Comparison of ENCODE assay signal across 1 cellular context in the genomic region with DNA sequence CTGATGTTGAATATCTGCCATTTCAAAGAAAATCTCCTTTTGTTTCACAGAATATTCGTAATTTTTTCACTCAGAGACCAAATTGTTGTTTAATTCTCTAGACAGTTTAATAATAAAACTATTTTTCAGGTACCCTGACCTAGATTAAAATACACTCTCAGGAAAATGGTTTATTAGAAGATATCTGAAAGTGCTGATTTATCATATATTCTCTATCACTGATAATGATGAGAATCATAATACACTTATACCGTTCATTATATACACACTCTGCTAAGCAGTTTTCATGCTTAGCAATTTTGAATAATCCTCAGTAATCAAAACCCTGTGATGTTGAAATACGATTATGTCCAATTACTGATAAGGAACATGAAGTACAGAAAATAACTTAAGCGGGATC.
TF ChIP-seq lines count a peak whose summit lies in the region.

No MANE protein-coding gene starts in this region.

TF ChIP-seq in HepG2, 621 proteins besides CTCF, POLR2A, EP300 and RAD21 (continued from another document):
- TF ChIP-seq, protein P1, sequence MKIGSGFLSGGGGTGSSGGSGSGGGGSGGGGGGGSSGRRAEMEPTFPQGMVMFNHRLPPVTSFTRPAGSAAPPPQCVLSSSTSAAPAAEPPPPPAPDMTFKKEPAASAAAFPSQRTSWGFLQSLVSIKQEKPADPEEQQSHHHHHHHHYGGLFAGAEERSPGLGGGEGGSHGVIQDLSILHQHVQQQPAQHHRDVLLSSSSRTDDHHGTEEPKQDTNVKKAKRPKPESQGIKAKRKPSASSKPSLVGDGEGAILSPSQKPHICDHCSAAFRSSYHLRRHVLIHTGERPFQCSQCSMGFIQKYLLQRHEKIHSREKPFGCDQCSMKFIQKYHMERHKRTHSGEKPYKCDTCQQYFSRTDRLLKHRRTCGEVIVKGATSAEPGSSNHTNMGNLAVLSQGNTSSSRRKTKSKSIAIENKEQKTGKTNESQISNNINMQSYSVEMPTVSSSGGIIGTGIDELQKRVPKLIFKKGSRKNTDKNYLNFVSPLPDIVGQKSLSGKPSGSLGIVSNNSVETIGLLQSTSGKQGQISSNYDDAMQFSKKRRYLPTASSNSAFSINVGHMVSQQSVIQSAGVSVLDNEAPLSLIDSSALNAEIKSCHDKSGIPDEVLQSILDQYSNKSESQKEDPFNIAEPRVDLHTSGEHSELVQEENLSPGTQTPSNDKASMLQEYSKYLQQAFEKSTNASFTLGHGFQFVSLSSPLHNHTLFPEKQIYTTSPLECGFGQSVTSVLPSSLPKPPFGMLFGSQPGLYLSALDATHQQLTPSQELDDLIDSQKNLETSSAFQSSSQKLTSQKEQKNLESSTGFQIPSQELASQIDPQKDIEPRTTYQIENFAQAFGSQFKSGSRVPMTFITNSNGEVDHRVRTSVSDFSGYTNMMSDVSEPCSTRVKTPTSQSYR (CRISPR knock-in tag; IDR thresholded peaks at IDR 0.05; ENCODE audit: borderline replicate concordance): no peak
- no peak for TF ChIP-seq ZNF772 (CRISPR knock-in tag; IDR thresholded peaks at IDR 0.05)
- TF ChIP-seq SMC3 (IDR thresholded peaks at IDR 0.05; ENCODE audit: low read length): no peak
- TF ChIP-seq, protein P2, sequence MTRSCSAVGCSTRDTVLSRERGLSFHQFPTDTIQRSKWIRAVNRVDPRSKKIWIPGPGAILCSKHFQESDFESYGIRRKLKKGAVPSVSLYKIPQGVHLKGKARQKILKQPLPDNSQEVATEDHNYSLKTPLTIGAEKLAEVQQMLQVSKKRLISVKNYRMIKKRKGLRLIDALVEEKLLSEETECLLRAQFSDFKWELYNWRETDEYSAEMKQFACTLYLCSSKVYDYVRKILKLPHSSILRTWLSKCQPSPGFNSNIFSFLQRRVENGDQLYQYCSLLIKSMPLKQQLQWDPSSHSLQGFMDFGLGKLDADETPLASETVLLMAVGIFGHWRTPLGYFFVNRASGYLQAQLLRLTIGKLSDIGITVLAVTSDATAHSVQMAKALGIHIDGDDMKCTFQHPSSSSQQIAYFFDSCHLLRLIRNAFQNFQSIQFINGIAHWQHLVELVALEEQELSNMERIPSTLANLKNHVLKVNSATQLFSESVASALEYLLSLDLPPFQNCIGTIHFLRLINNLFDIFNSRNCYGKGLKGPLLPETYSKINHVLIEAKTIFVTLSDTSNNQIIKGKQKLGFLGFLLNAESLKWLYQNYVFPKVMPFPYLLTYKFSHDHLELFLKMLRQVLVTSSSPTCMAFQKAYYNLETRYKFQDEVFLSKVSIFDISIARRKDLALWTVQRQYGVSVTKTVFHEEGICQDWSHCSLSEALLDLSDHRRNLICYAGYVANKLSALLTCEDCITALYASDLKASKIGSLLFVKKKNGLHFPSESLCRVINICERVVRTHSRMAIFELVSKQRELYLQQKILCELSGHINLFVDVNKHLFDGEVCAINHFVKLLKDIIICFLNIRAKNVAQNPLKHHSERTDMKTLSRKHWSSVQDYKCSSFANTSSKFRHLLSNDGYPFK (CRISPR knock-in tag; IDR thresholded peaks at IDR 0.05; ENCODE audit: borderline replicate concordance): no peak
- peak; percentile 60; the same call in 1 of the 2 replicates for TF ChIP-seq MAFF (IDR thresholded peaks at IDR 0.05; ENCODE audit: low read depth, low read length)
- peak; percentile 52 to 64; a peak in 3 of 4 replicates for TF ChIP-seq MAFK (conservative IDR thresholded peaks at IDR 0.05 in 1 of 2, IDR thresholded peaks at IDR 0.05 in 1 of 2; ENCODE audit: low read length in 2 of 2)
- no peak for TF ChIP-seq ZC3H13 (CRISPR knock-in tag; IDR thresholded peaks at IDR 0.05)
- no peak for TF ChIP-seq PITX1 (CRISPR knock-in tag; IDR thresholded peaks at IDR 0.05)
- TF ChIP-seq ZNF256 (CRISPR knock-in tag; conservative IDR thresholded peaks at IDR 0.05): no peak
- TF ChIP-seq ADNP (CRISPR knock-in tag; IDR thresholded peaks at IDR 0.05): no peak
